11 cellular contexts compared by ENCODE assay signal in the genomic region with DNA sequence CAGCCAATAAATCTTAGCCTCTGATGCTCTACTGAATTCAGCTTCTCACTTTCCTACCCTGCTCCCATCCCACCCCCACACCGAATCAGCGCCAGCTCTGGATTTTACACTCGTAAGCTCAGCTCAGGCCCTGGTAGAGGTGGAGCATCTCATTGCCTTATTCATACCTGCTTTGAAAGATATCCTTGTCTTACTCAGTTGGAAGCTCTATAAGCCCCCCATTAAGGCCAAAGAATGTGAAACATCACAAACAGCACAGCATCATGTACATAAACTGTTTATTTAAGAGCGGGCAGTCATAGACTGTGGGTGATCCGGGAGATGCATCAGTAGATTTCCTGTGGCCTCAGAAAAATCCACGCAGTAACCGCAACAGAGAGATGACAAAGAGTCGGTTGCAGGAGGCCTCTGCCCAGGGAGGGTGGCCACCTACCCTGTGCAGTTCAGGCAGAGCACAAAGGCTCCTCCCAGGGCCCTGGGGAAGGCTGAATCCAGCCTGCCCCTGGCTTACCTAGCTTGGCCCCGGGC. TPM values are rescaled to one million over a fixed set of nuclear protein-coding genes. Genes with fewer than 3 reads are reported as not detected.
DNase-seq lines count a peak whose midpoint lies in the region; ATAC-seq and TF ChIP-seq lines count a peak whose summit lies in the region.
"Had no signal": no experiment of that assay in that cellular context is flagged by ENCODE, and none has a peak within 500 bp of the region (broad histone marks: within the 10 kb centered on the region; RNA-seq: fewer than 3 reads in every experiment).

No MANE protein-coding gene starts in this region.

- no peaks in the 10 kb centered on the region for H3K27me3 ChIP-seq in osteoblast (ENCODE audit: insufficient read depth, low read length)
- H3K27me3 ChIP-seq: neutrophil had no signal

- no peak overlapping the region for H2AFZ ChIP-seq in osteoblast (ENCODE audit: low read length)

- POLR2A ChIA-PET in RWPE1 (lab: Yijun Ruan, JAX; ENCODE audit: low non-redundant PET): no interaction called here

- peaks cover 36% of the 10 kb centered on the region for H3K4me1 ChIP-seq in osteoblast (ENCODE audit: insufficient read depth, low read length)

- no peak for ATAC-seq in GM21423 (IDR thresholded peaks at IDR 0.05; ENCODE audit: unreplicated experiment)
- no peak for ATAC-seq in Right ventricle myocardium superior (ENCODE audit: poor library complexity)
- ATAC-seq in HG03039 (IDR thresholded peaks at IDR 0.05; ENCODE audit: unreplicated experiment): no peak
- ATAC-seq: K562 had no signal

- H3K36me3 ChIP-seq in osteoblast (ENCODE audit: insufficient read depth, low read length): no peaks in the 10 kb centered on the region
- H3K36me3 ChIP-seq: neutrophil had no signal

- TF ChIP-seq CTCF in osteoblast (IDR thresholded peaks at IDR 0.05; ENCODE audit: extremely low read depth, low read depth, low read length): no peak
- TF ChIP-seq CTCF in RWPE1 (conservative IDR thresholded peaks at IDR 0.05; ENCODE audit: low read depth): no peak

- DNase-seq in DMS153 (lab: John Stamatoyannopoulos, UW) (peak; percentile 32), NCI-H2196 treated with DMSO at 0.1 percent for 48 hours (lab: John Stamatoyannopoulos, UW; ENCODE audit: unreplicated experiment) (peak; percentile 50), astrocyte of the hippocampus (ENCODE audit: low read depth, low spot score) (peak; percentile 79), osteoblast (ENCODE audit: insufficient read length, low spot score, missing footprints) (peak; percentile 71), RWPE1 (ENCODE audit: low spot score) (no peak), Right ventricle myocardium superior (no peak)

- peak overlapping the region; percentile 41 for H3K4me2 ChIP-seq in osteoblast (ENCODE audit: insufficient read depth, low read length)

- H4K20me1 ChIP-seq in osteoblast (ENCODE audit: insufficient read depth, low read length): no peaks in the 10 kb centered on the region

- H3K79me2 ChIP-seq in osteoblast (ENCODE audit: insufficient read depth, low read length): no peaks in the 10 kb centered on the region

- H3K4me3 ChIP-seq in osteoblast (ENCODE audit: insufficient read depth, low read length): no peak overlapping the region
- H3K4me3 ChIP-seq: GM12878, K562 had no signal

- CTCF ChIA-PET in RWPE1 (lab: Yijun Ruan, JAX): no interaction called here

- H3K9me3 ChIP-seq in osteoblast (ENCODE audit: low read depth, low read length): no peaks in the 10 kb centered on the region
- H3K9me3 ChIP-seq: neutrophil had no signal

- H3K27ac ChIP-seq in osteoblast (ENCODE audit: low read depth, low read length) (peak overlapping the region; percentile 94), RWPE1 (no peak overlapping the region)
- H3K27ac ChIP-seq: neutrophil had no signal

- intact Hi-C loops in Right ventricle myocardium superior (cut with DNase I): no loop called here

RNA-seq across cellular contexts. Expression of a gene that starts 36.4 kb away (rescaled TPM):
- 2.7 and 4.0 TPM in 2 replicates for total RNA-seq in osteoblast
- 37.2 TPM for total RNA-seq in Right ventricle myocardium superior

Comparison
In these comparisons a context has a peak if more than half of its experiments do, and no peak if none do; other contexts are left out.
1. DNase-seq: peak in DMS153 (single experiment), NCI-H2196 treated with DMSO at 0.1 percent for 48 hours (single experiment), astrocyte of the hippocampus (single experiment) and osteoblast (single experiment); none in RWPE1 (single experiment) and Right ventricle myocardium superior (single experiment).